ENCODE assay signal across 9 cellular contexts in the genomic region with DNA sequence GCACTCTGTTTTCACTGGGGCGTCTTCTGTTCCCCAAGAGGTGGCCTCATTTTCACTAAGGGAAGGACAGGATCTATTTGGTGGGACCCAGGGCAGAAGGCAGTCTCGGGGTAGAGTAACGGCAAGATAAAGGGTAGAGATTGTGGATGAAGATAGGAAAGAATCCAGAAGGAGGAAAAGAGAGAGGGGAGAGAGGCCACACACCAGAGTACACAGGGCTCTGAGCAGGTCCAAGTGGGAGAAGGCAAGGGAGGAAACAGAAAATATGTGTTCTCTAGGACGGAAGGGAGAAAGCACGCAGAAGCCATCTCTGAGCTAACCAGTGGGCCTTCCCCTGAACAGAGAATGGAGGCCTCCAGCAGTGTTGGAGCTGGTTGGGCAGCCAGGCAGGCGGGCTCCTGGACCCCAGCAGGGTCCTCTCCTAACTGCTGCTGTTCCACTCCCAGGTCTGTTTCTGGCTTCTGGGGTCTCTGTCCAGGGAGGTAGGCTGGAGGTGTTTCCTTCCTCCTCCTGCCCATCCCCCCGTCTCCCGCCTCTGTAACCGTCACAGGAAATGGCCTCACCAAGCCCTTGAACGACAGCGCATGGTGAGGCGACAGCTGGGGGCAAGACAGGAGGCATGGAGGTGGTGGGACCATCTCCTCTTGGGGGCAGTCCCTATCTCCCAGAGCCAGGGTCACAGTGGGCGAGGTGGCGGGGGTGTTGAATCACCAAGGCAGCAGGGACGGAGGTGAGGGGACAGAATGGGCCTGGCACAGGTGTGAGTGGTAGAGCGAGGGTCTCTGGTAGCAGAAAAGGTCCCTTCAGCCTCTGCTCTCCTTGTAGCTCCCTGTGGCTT. TPM values are rescaled to one million over a fixed set of nuclear protein-coding genes. Genes with fewer than 3 reads are reported as not detected.
A peak's percentile ranks its signal among the peaks of the same experiment; 100 is the strongest.
DNase-seq lines count a peak whose midpoint lies in the region; ATAC-seq and TF ChIP-seq lines count a peak whose summit lies in the region.
"Had no signal": no experiment of that assay in that cellular context is flagged by ENCODE, and none has a peak within 500 bp of the region (broad histone marks: within the 10 kb centered on the region; RNA-seq: fewer than 3 reads in every experiment).

No MANE protein-coding gene starts in this region.

- H3K4me1 ChIP-seq in upper lobe of left lung, result peaks cover 8 to 44% (median 33%) of the 10 kb centered on the region in 4 donors

- H3K9me3 Mint-ChIP-seq in memory B cell, result no peaks in the 10 kb centered on the region

- H3K27me3 Mint-ChIP-seq in memory B cell, result no peaks in the 10 kb centered on the region

- no peaks in the 10 kb centered on the region for H3K27me3 ChIP-seq in upper lobe of left lung
- no peaks in the 10 kb centered on the region; the same call in 1 of the 2 replicates for H3K27me3 ChIP-seq in H7 (ENCODE audit: control insufficient read depth, insufficient read depth, low read length)

- H3K4me3 ChIP-seq in upper lobe of left lung (peak overlapping the region in 3 of 4 donors; percentile 28 to 47 (median 40)), H7 (ENCODE audit: insufficient read depth, low read depth, low read length) (no peak overlapping the region)

- no peaks in the 10 kb centered on the region for H3K36me3 ChIP-seq in upper lobe of left lung
- H3K36me3 ChIP-seq in H7 (replicated peaks; ENCODE audit: control insufficient read depth, insufficient read depth, low read length), result no peaks in the 10 kb centered on the region

- ATAC-seq in memory B cell (ENCODE audit: low read depth) (no peak), upper lobe of left lung (ENCODE audit: low FRiP score in 2 of 2) (no peak), HG03354 (IDR thresholded peaks at IDR 0.05; ENCODE audit: poor library complexity, severe bottlenecking, unreplicated experiment) (no peak), HG02884 (IDR thresholded peaks at IDR 0.05; ENCODE audit: unreplicated experiment) (no peak)

- peaks cover 2% of the 10 kb centered on the region for H3K36me3 Mint-ChIP-seq in memory B cell

- DNase-seq in activated gamma-delta T cell treated with Interleukin-2 at 50 U/mL for 16 hours (peak; percentile 55), activated gamma-delta T cell (lab: John Stamatoyannopoulos, UW) (no peak), memory B cell (ENCODE audit: low spot score in 2 of 2) (peak in 1 of 2 donors; percentile 43), upper lobe of left lung (peak in 1 of 2 donors; percentile 56), H7 (no peak)
- peak; percentile 82 for DNase-seq in activated CD4-positive, alpha-beta T cell treated with anti-CD3 and anti-CD28 coated beads for 48 hours

- peak overlapping the region; percentile 83 for H3K27ac Mint-ChIP-seq in memory B cell

- TF ChIP-seq EP300 in upper lobe of left lung (IDR thresholded peaks at IDR 0.05), result no peak

- no peak for TF ChIP-seq CTCF in upper lobe of left lung (IDR thresholded peaks at IDR 0.05)

- peak overlapping the region; percentile 67 to 93 (median 81) for H3K27ac ChIP-seq in upper lobe of left lung

- TF ChIP-seq POLR2A in upper lobe of left lung (IDR thresholded peaks at IDR 0.05), result no peak

- H3K9me3 ChIP-seq in upper lobe of left lung, result no peaks in the 10 kb centered on the region

- peak overlapping the region; percentile 90 for H3K4me3 Mint-ChIP-seq in memory B cell

- WGBS in upper lobe of left lung, 2 donors, result 68 to 74% methylated on average over 8 to 12 of the region's 16 CpGs

- peaks cover 50% of the 10 kb centered on the region for H3K4me1 Mint-ChIP-seq in memory B cell

RNA-seq across cellular contexts. Expression of gene PTPN7, which starts 0.6 kb away (rescaled TPM):
- 1 to 10 TPM; 4.6 to 9.3 (median 7.7) TPM for total RNA-seq in upper lobe of left lung
- 0.24 and 0.55 TPM in 2 replicates for total RNA-seq in H7 (2014; rRNA removed; shearing (Covaris generic))

RNA-seq across cellular contexts. Expression of gene ARL8A, which starts 15.2 kb away (rescaled TPM):
- 10 to 100 TPM; 65.7 to 96.3 (median 88.4) TPM for total RNA-seq in upper lobe of left lung
- total RNA-seq in H7 (2014; rRNA removed; shearing (Covaris generic)), result 50.3 and 55.1 TPM in 2 replicates

RNA-seq across cellular contexts. Expression of gene LGR6, which starts 33.8 kb away (rescaled TPM):
- total RNA-seq in upper lobe of left lung, result 1 to 10 TPM in 3 of 6 donors, under 1 TPM in 3; 0.46 to 5.2 (median 1.1) TPM
- 0.24 and 0.41 TPM in 2 replicates for total RNA-seq in H7 (2014; rRNA removed; shearing (Covaris generic))
- total RNA-seq: glomerular endothelial cell had no signal

RNA-seq across cellular contexts. Expression of gene GPR37L1, which starts 37.0 kb away (rescaled TPM):
- under 1 TPM in 3 of 6 donors, not detected in 3; under 0.01 to 0.07 (median 0.03) TPM for total RNA-seq in upper lobe of left lung
- total RNA-seq in H7 (2014; rRNA removed; shearing (Covaris generic)), result under 0.01 TPM in 1 of 2 replicates, not detected in the other

Comparison
In these comparisons a context has a peak if more than half of its experiments do, and no peak if none do; other contexts are left out.
1. DNase-seq: peak in activated gamma-delta T cell treated with Interleukin-2 at 50 U/mL for 16 hours (single experiment) and activated CD4-positive, alpha-beta T cell treated with anti-CD3 and anti-CD28 coated beads for 48 hours (single experiment); none in activated gamma-delta T cell (single experiment) and H7 (single experiment).